Comparison of ENCODE assay signal across 8 cellular contexts in the genomic region with DNA sequence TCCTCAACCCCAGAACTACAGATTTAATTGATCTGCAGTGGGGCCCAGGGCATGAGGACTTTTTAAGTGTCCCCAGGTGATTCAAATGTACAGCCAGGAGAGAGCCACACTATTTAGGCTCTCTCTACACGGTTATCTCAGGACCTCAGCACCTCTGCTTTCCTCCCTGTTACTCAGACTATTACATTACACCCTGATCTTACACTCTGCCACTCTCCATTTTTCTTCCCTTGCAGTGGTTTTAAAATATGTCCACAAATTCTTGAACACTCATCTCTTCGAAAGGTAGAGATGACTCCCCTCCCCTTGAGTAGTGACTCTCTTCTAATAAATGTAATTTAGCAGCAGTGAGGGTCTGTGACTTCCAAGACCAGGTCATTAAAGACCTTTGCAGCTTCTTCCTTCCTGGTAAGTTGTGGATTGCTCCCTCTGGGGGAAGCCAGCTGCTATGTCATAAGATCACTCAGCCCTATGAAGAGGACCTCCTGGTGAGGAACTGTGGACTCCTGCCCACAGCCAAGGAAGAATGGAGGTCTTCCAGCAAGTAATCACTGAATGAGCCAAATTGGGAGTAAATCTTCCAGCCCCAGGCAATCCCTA.
DNase-seq lines count a peak whose midpoint lies in the region; ATAC-seq and TF ChIP-seq lines count a peak whose summit lies in the region.

No MANE protein-coding gene starts in this region.

- no peaks in the 10 kb centered on the region for H3K4me1 ChIP-seq in fibroblast of lung (ENCODE audit: control insufficient read depth, extremely low read depth, insufficient read depth, low read length)
- peaks cover 13% of the 10 kb centered on the region for H3K4me1 ChIP-seq in psoas muscle

- no peaks in the 10 kb centered on the region for H3K79me2 ChIP-seq in fibroblast of lung (ENCODE audit: control insufficient read depth, insufficient read depth, low read length)

- H3K4me3 ChIP-seq in AG10803 (ENCODE audit: low read length) (no peak overlapping the region), fibroblast of lung (replicated peaks in 1 of 4; ENCODE audit: control extremely low read depth in 1 of 4, insufficient read depth in 1 of 4, low read depth in 3 of 4, low read length in 4 of 4) (no peak overlapping the region), psoas muscle (no peak overlapping the region)

- H3K4me2 ChIP-seq in fibroblast of lung (ENCODE audit: extremely low read depth, insufficient read depth, low read length) = no peak overlapping the region

- TF ChIP-seq CTCF in AG10803 (conservative IDR thresholded peaks at IDR 0.05; ENCODE audit: low read length) (peak; percentile 77), fibroblast of lung (conservative IDR thresholded peaks at IDR 0.05 in 1 of 2, IDR thresholded peaks at IDR 0.05 in 1 of 2; ENCODE audit: low read depth in 1 of 2, low read length in 2 of 2) (peak; percentile 57 to 60), psoas muscle (IDR thresholded peaks at IDR 0.05) (peak; percentile 37)

- ATAC-seq in GM18498 (IDR thresholded peaks at IDR 0.05; ENCODE audit: unreplicated experiment) (peak; percentile 74), HG03025 (IDR thresholded peaks at IDR 0.05; ENCODE audit: low FRiP score, unreplicated experiment) (peak; percentile 57), psoas muscle (peak; percentile 42 to 70 (median 59))

- DNase-seq in AG10803 (ENCODE audit: low read depth) (peak; percentile 56), SKM-1 treated with dmso at 0.1 percent for 144 hours (lab: John Stamatoyannopoulos, UW; ENCODE audit: unreplicated experiment) (peak; percentile 62), fibroblast of lung (ENCODE audit: low read depth in 2 of 2) (peak; percentile 45 to 56), psoas muscle (no peak), NCI-H128 (lab: John Stamatoyannopoulos, UW; ENCODE audit: unreplicated experiment) (no peak)
- DNase-seq in activated CD8-positive, alpha-beta memory T cell treated with anti-CD3 and anti-CD28 coated beads, Interleukin-2, amount 50 U/mL, for 4 hours = no peak

- no peaks in the 10 kb centered on the region for H4K20me1 ChIP-seq in fibroblast of lung (ENCODE audit: control insufficient read depth, extremely low read depth, insufficient read depth, low read length)

- H3K9ac ChIP-seq in fibroblast of lung (ENCODE audit: insufficient read depth, low read length) = no peak overlapping the region

- no peaks in the 10 kb centered on the region for H3K27me3 ChIP-seq in fibroblast of lung (ENCODE audit: control insufficient read depth, insufficient read depth, low read length)
- H3K27me3 ChIP-seq in psoas muscle (ENCODE audit: insufficient read depth in 3 of 3, low read length in 2 of 3) = no peaks in the 10 kb centered on the region

- WGBS in psoas muscle, 3 donors = 62 to 70% (median 64%) methylated on average over 2 of the region's 2 CpGs

- H2AFZ ChIP-seq in fibroblast of lung (ENCODE audit: low read length) = no peak overlapping the region

- no peaks in the 10 kb centered on the region for H3K36me3 ChIP-seq in fibroblast of lung (ENCODE audit: control insufficient read depth, insufficient read depth, low read length)
- H3K36me3 ChIP-seq in psoas muscle (ENCODE audit: insufficient read depth in 1 of 2, low read depth in 1 of 2) = no peaks in the 10 kb centered on the region

- intact Hi-C loops in psoas muscle (cut with DNase I) = no loop called here

- H3K9me3 ChIP-seq in fibroblast of lung (ENCODE audit: control insufficient read depth, insufficient read depth, low read depth, low read length) (no peaks in the 10 kb centered on the region), psoas muscle (no peaks in the 10 kb centered on the region)

- H3K27ac ChIP-seq in fibroblast of lung (ENCODE audit: insufficient read depth, low read length) = no peak overlapping the region
- H3K27ac ChIP-seq in psoas muscle = no peak overlapping the region

Comparison
In these comparisons a context has a peak if more than half of its experiments do, and no peak if none do; other contexts are left out.
1. DNase-seq: peak in AG10803 (single experiment), SKM-1 treated with dmso at 0.1 percent for 144 hours (single experiment) and fibroblast of lung (2 of 2); none in psoas muscle (0 of 2), NCI-H128 (single experiment) and activated CD8-positive, alpha-beta memory T cell treated with anti-CD3 and anti-CD28 coated beads, Interleukin-2, amount 50 U/mL, for 4 hours (single experiment).
2. Peak in every context shown above with its lines, with median percentiles within 50 percentile points of each other: CTCF ChIP-seq and ATAC-seq.